8 cellular contexts compared by ENCODE assay signal in genomic region chr7:139230774-139231512, GRCh38.
DNase-seq lines count a peak whose midpoint lies in the region; ATAC-seq and TF ChIP-seq lines count a peak whose summit lies in the region.

Gene UBN2 (plus strand): TSS chr7:139231237. CDS start chr7:139231485, 248 bp downstream.

- peak; percentile 95 for ATAC-seq in GM19025 (IDR thresholded peaks at IDR 0.05; ENCODE audit: low read depth, unreplicated experiment)
- ATAC-seq in HG03342 (IDR thresholded peaks at IDR 0.05; ENCODE audit: unreplicated experiment) = peak; percentile 95

- H3K4me3 ChIP-seq in AG09309 (ENCODE audit: control insufficient read depth, low read depth, low read length) = peak within 1 kb of the TSS; percentile 91

- peak; percentile 89 for DNase-seq in AG09309 (ENCODE audit: low read depth)
- DNase-seq in NCI-H446 (lab: John Stamatoyannopoulos, UW) = peak; percentile 89 to 96
- peak; percentile 73 for DNase-seq in activated CD4-positive, CD25-positive, alpha-beta regulatory T cell treated with anti-CD3 and anti-CD28 coated beads, Interleukin-2, amount 50 U/mL, for 16 hours (ENCODE audit: low read depth, low spot score)
- peak; percentile 99 for DNase-seq in cerebellar cortex (ENCODE audit: low spot score)
- peak; percentile 99 for DNase-seq in islet precursor cell
- peak; percentile 91 to 94 (median 92) for DNase-seq in stimulated activated CD4-positive, alpha-beta T cell treated with anti-CD3 and anti-CD28 coated beads, Interleukin-12 subunit alpha, Interleukin-12 subunit beta, amount 100 ng/mL, for 48 hours (ENCODE audit: low read depth in 2 of 3, low spot score in 1 of 3)

- no peak for TF ChIP-seq CTCF in AG09309 (IDR thresholded peaks at IDR 0.05; ENCODE audit: control insufficient read depth, insufficient read depth, low read depth, low read length, missing control alignments)

Comparison
In these comparisons a context has a peak if more than half of its experiments do, and no peak if none do; other contexts are left out.
1. Peak in every context shown above with its lines: DNase-seq, ATAC-seq and H3K4me3 ChIP-seq.